In genomic region chrX:74445099-74445498, GRCh38 we compare ENCODE assay signal across 28 cellular contexts.
"Had no signal": no experiment of that assay in that cellular context is flagged by ENCODE, and none has a peak within 500 bp of the region (broad histone marks: within the 10 kb centered on the region; RNA-seq: fewer than 3 reads in every experiment).

No MANE protein-coding gene starts in this region.

- H3K27ac ChIP-seq: neural progenitor cell, ovary, parathyroid adenoma, psoas muscle, right lobe of liver, sigmoid colon, stomach, thoracic aorta, thyroid gland, tibial nerve, upper lobe of left lung, vagina had no signal

- DNase-seq: occipital lobe; ovary; posterior cingulate gyrus; psoas muscle; right cardiac atrium; right lobe of liver; sigmoid colon; small intestine; stimulated activated CD4-positive, alpha-beta T cell treated with anti-CD3 and anti-CD28 coated beads, Interleukin-15, amount 100 ng/mL, for 24 hours; stimulated activated CD4-positive, alpha-beta T cell treated with anti-CD3 and anti-CD28 coated beads, Interleukin-2, amount 100 ng/mL, for 24 hours; stimulated activated CD4-positive, alpha-beta T cell treated with anti-CD3 and anti-CD28 coated beads, Interleukin-2, amount 100 ng/mL, for 48 hours; stimulated activated CD4-positive, alpha-beta T cell treated with anti-CD3 and anti-CD28 coated beads, Interleukin-4, amount 100 ng/mL, for 24 hours; stimulated activated naive B cell treated with anti-CD40 and anti-IgM and Interleukin-4, amounts not matched to agents 10 μg/mL and 1 μg/mL and 100 μg/mL, for 72 hours; stimulated activated naive CD4-positive, alpha-beta T cell treated with Interleukin-2 at 50 U/mL for 16 hours; stomach; thyroid gland; trophoblast cell; upper lobe of left lung had no signal

- ATAC-seq: psoas muscle; right cardiac atrium; right lobe of liver; stimulated activated effector memory CD8-positive, alpha-beta T cell treated with anti-CD3 and anti-CD28 coated beads, Interleukin-12 subunit alpha, Interleukin-12 subunit beta, amount 100 ng/mL, for 72 hours; stimulated activated naive B cell treated with anti-CD40 and anti-IgM and Interleukin-4, amounts not matched to agents 10 μg/mL and 1 μg/mL and 100 μg/mL, for 72 hours had no signal

- H3K9ac ChIP-seq: neural progenitor cell, parathyroid adenoma had no signal

- H3K36me3 Mint-ChIP-seq: stimulated activated effector memory CD8-positive, alpha-beta T cell treated with anti-CD3 and anti-CD28 coated beads, Interleukin-12 subunit alpha, Interleukin-12 subunit beta, amount 100 ng/mL, for 72 hours; stimulated activated naive B cell treated with anti-CD40 and anti-IgM and Interleukin-4, amounts not matched to agents 10 μg/mL and 1 μg/mL and 100 μg/mL, for 72 hours had no signal

- H3K27me3 Mint-ChIP-seq: progenitor cell of endocrine pancreas had no signal

- H3K9me3 Mint-ChIP-seq: nephron; stimulated activated effector memory CD8-positive, alpha-beta T cell treated with anti-CD3 and anti-CD28 coated beads, Interleukin-12 subunit alpha, Interleukin-12 subunit beta, amount 100 ng/mL, for 72 hours; stimulated activated naive B cell treated with anti-CD40 and anti-IgM and Interleukin-4, amounts not matched to agents 10 μg/mL and 1 μg/mL and 100 μg/mL, for 72 hours; stimulated activated naive CD8-positive, alpha-beta T cell treated with anti-CD3 and anti-CD28 coated beads, Interleukin-15, Interleukin-2, amounts not matched to agents 100 ng/mL and 50 ng/mL, for 24 hours had no signal

- H3K4me1 ChIP-seq: neural progenitor cell, parathyroid adenoma, psoas muscle, right lobe of liver, sigmoid colon, thyroid gland, tibial nerve, upper lobe of left lung, vagina had no signal

- H3K36me3 ChIP-seq: neural progenitor cell, ovary, right lobe of liver, sigmoid colon, stomach, thoracic aorta, thyroid gland, tibial nerve, upper lobe of left lung, vagina had no signal

- FAIRE-seq: small intestine, urothelium cell line had no signal

- H3K27ac Mint-ChIP-seq: nephron; neural progenitor cell; progenitor cell of endocrine pancreas; stimulated activated effector memory CD8-positive, alpha-beta T cell treated with anti-CD3 and anti-CD28 coated beads, Interleukin-12 subunit alpha, Interleukin-12 subunit beta, amount 100 ng/mL, for 72 hours; stimulated activated naive B cell treated with anti-CD40 and anti-IgM and Interleukin-4, amounts not matched to agents 10 μg/mL and 1 μg/mL and 100 μg/mL, for 72 hours; stimulated activated naive CD8-positive, alpha-beta T cell treated with anti-CD3 and anti-CD28 coated beads, Interleukin-15, Interleukin-2, amounts not matched to agents 100 ng/mL and 50 ng/mL, for 24 hours had no signal

- H3K4me2 ChIP-seq: neural progenitor cell had no signal

- H3K4me3 ChIP-seq: neural progenitor cell, ovary, psoas muscle, right lobe of liver, sigmoid colon, stomach, thoracic aorta, thyroid gland, tibial nerve, upper lobe of left lung, vagina had no signal

- H3K4me3 Mint-ChIP-seq: nephron; neural progenitor cell; stimulated activated effector memory CD8-positive, alpha-beta T cell treated with anti-CD3 and anti-CD28 coated beads, Interleukin-12 subunit alpha, Interleukin-12 subunit beta, amount 100 ng/mL, for 72 hours; stimulated activated naive B cell treated with anti-CD40 and anti-IgM and Interleukin-4, amounts not matched to agents 10 μg/mL and 1 μg/mL and 100 μg/mL, for 72 hours; stimulated activated naive CD8-positive, alpha-beta T cell treated with anti-CD3 and anti-CD28 coated beads, Interleukin-15, Interleukin-2, amounts not matched to agents 100 ng/mL and 50 ng/mL, for 24 hours had no signal

- H3K9me3 ChIP-seq: ovary, psoas muscle, right lobe of liver, sigmoid colon, stomach, thoracic aorta, thyroid gland, tibial nerve, upper lobe of left lung, vagina had no signal

- H3K79me2 ChIP-seq: parathyroid adenoma had no signal

- H2AFZ ChIP-seq: neural progenitor cell, parathyroid adenoma had no signal

- H3K27me3 ChIP-seq: neural progenitor cell, ovary, right lobe of liver, sigmoid colon, thyroid gland, upper lobe of left lung, vagina had no signal
